20 cellular contexts compared by ENCODE assay signal in the genomic region with DNA sequence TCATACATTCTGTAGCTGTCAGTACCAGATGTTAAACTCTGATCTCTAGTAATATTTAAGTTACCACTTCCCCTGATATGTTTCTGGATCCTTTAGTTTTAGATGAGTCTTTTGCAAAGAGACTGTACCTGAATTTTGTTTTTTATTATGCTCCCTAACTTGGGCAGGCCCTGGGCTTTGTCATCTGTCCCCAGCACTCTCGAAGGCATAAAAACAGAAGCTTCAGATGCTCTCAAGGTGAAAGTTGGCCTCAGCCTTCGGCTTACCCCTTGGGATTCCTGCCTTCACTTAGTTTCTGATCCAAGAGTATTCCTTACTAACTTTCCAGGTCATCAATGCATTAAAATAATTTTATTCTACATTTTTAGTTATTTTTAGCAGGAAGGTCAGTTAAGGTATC. TPM values are rescaled to one million over a fixed set of nuclear protein-coding genes. Genes with fewer than 3 reads are reported as not detected.
DNase-seq lines count a peak whose midpoint lies in the region; ATAC-seq, FAIRE-seq and TF ChIP-seq lines count a peak whose summit lies in the region.
"Had no signal": no experiment of that assay in that cellular context is flagged by ENCODE, and none has a peak within 500 bp of the region (broad histone marks: within the 10 kb centered on the region; RNA-seq: fewer than 3 reads in every experiment).

No MANE protein-coding gene starts in this region.

- CTCF ChIA-PET in CD8-positive, alpha-beta T cell (lab: Charles Lee), result interaction anchor here (0.8 kb wide), 1 partner anchor 52 kb away, joined by 4 read pairs; no protein-coding TSS in a partner anchor

- 0 out of 2 replicates have a peak, but pooled peaks cover 5% of the 10 kb centered on the region for H3F3A ChIP-seq in MM.1S (ENCODE audit: insufficient read depth, low read length)

- peak overlapping the region; percentile 50 for H3K27ac Mint-ChIP-seq in CD8-positive, alpha-beta T cell
- H3K27ac Mint-ChIP-seq in chondrocyte (ENCODE audit: unreplicated experiment), result peak overlapping the region; percentile 88
- peak overlapping the region; percentile 62 for H3K27ac Mint-ChIP-seq in osteocyte (ENCODE audit: unreplicated experiment)
- H3K27ac Mint-ChIP-seq: stimulated activated effector memory CD8-positive, alpha-beta T cell treated with anti-CD3 and anti-CD28 coated beads, Interleukin-12 subunit alpha, Interleukin-12 subunit beta, amount 100 ng/mL, for 72 hours had no signal

- no peak for FAIRE-seq in HTR-8/SVneo (lab: Jason Lieb, UNC)
- FAIRE-seq: colon had no signal

- intact Hi-C loops in CD8-positive, alpha-beta T cell (cut with DNase I, micrococcal nuclease), result no loop called here

- no peaks in the 10 kb centered on the region for H3K27me3 Mint-ChIP-seq in CD8-positive, alpha-beta T cell (ENCODE audit: low read depth)
- no peaks in the 10 kb centered on the region for H3K27me3 Mint-ChIP-seq in chondrocyte (ENCODE audit: low read depth)
- no peaks in the 10 kb centered on the region for H3K27me3 Mint-ChIP-seq in osteocyte (ENCODE audit: unreplicated experiment)
- H3K27me3 Mint-ChIP-seq: activated CD8-positive, alpha-beta T cell treated with anti-CD3 and anti-CD28 coated beads for 36 hours had no signal

- H3K27ac ChIP-seq in CD8-positive, alpha-beta T cell (ENCODE audit: low read depth, low read length), result no peak overlapping the region
- no peak overlapping the region for H3K27ac ChIP-seq in MM.1S (ENCODE audit: low read length)
- H3K27ac ChIP-seq: C4-2B, VCaP had no signal

- no peak overlapping the region for H3K4me3 ChIP-seq in CD8-positive, alpha-beta T cell (ENCODE audit: low read depth, low read length)
- H3K4me3 ChIP-seq in MM.1S (ENCODE audit: low read length), result no peak overlapping the region
- H3K4me3 ChIP-seq: HAP-1, transverse colon had no signal

- H3K4me1 Mint-ChIP-seq in CD8-positive, alpha-beta T cell (ENCODE audit: low read depth), result peaks cover 52% of the 10 kb centered on the region
- H3K4me1 Mint-ChIP-seq in chondrocyte (ENCODE audit: low read depth) (peaks cover 29% of the 10 kb centered on the region), osteocyte (ENCODE audit: unreplicated experiment) (peaks cover 27% of the 10 kb centered on the region)

- H3K4me2 ChIP-seq in MM.1S (ENCODE audit: low read depth, low read length), result peak overlapping the region; percentile 25; the same call in 1 of the 2 replicates

- POLR2A ChIA-PET in CD8-positive, alpha-beta T cell (lab: Charles Lee), result no interaction called here

- H3K36me3 ChIP-seq in CD8-positive, alpha-beta T cell (ENCODE audit: insufficient read depth, low read length), result peaks cover 10% of the 10 kb centered on the region
- H3K36me3 ChIP-seq in MM.1S (replicated peaks; ENCODE audit: insufficient read depth, low read length), result no peaks in the 10 kb centered on the region
- H3K36me3 ChIP-seq: HAP-1 had no signal

- no peak overlapping the region for H3K4me3 Mint-ChIP-seq in CD8-positive, alpha-beta T cell
- H3K4me3 Mint-ChIP-seq in chondrocyte (ENCODE audit: unreplicated experiment) (no peak overlapping the region), osteocyte (ENCODE audit: unreplicated experiment) (no peak overlapping the region)
- H3K4me3 Mint-ChIP-seq: activated CD8-positive, alpha-beta T cell treated with anti-CD3 and anti-CD28 coated beads for 36 hours; stimulated activated effector memory CD8-positive, alpha-beta T cell treated with anti-CD3 and anti-CD28 coated beads, Interleukin-12 subunit alpha, Interleukin-12 subunit beta, amount 100 ng/mL, for 72 hours had no signal

- no peak overlapping the region for H2AFZ ChIP-seq in MM.1S (ENCODE audit: low read length)

- ATAC-seq in CD8-positive, alpha-beta T cell, result no peak
- no peak for ATAC-seq in HG02571 (IDR thresholded peaks at IDR 0.05; ENCODE audit: unreplicated experiment)
- ATAC-seq: activated CD8-positive, alpha-beta T cell treated with anti-CD3 and anti-CD28 coated beads for 36 hours; activated T-cell treated with anti-CD3 and anti-CD28 coated beads, Interleukin-2, amount 50 U/mL, for 72 hours; stimulated activated effector memory CD8-positive, alpha-beta T cell treated with anti-CD3 and anti-CD28 coated beads, Interleukin-12 subunit alpha, Interleukin-12 subunit beta, amount 100 ng/mL, for 72 hours had no signal

- H3K9ac ChIP-seq in MM.1S (ENCODE audit: low read length), result no peak overlapping the region

- H4K20me1 ChIP-seq in MM.1S (ENCODE audit: insufficient read depth, low read length), result no peaks in the 10 kb centered on the region

- no peaks in the 10 kb centered on the region for H3K79me2 ChIP-seq in MM.1S (ENCODE audit: low read length)

- H3K9me2 ChIP-seq in MM.1S (replicated peaks; ENCODE audit: insufficient read depth, low read length), result no peaks in the 10 kb centered on the region

- TF ChIP-seq CTCF in CD8-positive, alpha-beta T cell (IDR thresholded peaks at IDR 0.05), result no peak
- TF ChIP-seq CTCF in MM.1S (IDR thresholded peaks at IDR 0.05; ENCODE audit: low read length) (no peak), chondrocyte (IDR thresholded peaks at IDR 0.05) (no peak), osteocyte (IDR thresholded peaks at IDR 0.05) (no peak)

- peaks cover 34% of the 10 kb centered on the region for H3K4me1 ChIP-seq in CD8-positive, alpha-beta T cell (ENCODE audit: insufficient read depth, low read length)
- H3K4me1 ChIP-seq in MM.1S (ENCODE audit: low read length), result peaks cover 16% of the 10 kb centered on the region
- H3K4me1 ChIP-seq: HAP-1 had no signal

- no peak for DNase-seq in CD8-positive, alpha-beta T cell
- DNase-seq in MM.1S (no peak), chondrocyte (ENCODE audit: low spot score) (no peak), osteocyte (ENCODE audit: extremely low spot score, unreplicated experiment) (no peak), HTR-8/SVneo (ENCODE audit: insufficient read length, low spot score) (no peak), NCI-H128 (lab: John Stamatoyannopoulos, UW; ENCODE audit: unreplicated experiment) (no peak)
- DNase-seq: activated CD8-positive, alpha-beta T cell treated with anti-CD3 and anti-CD28 coated beads for 36 hours; activated T-cell treated with anti-CD3 and anti-CD28 coated beads, Interleukin-2, amount 50 U/mL, for 72 hours; foreskin melanocyte; NCI-H1436; NK-92 treated with Interleukin-12 subunit alpha and Interleukin-12 subunit beta, amount 100 ng/mL, for 24 hours; posterior cingulate gyrus; stimulated activated CD4-positive, alpha-beta T cell treated with anti-CD3 and anti-CD28 coated beads, Interleukin-12 subunit alpha, Interleukin-12 subunit beta, amount 100 ng/mL, for 4 hours; transverse colon had no signal

- no peaks in the 10 kb centered on the region for H3K9me3 Mint-ChIP-seq in CD8-positive, alpha-beta T cell
- H3K9me3 Mint-ChIP-seq in chondrocyte (ENCODE audit: low read depth) (no peaks in the 10 kb centered on the region), osteocyte (ENCODE audit: unreplicated experiment) (no peaks in the 10 kb centered on the region)
- H3K9me3 Mint-ChIP-seq: activated CD8-positive, alpha-beta T cell treated with anti-CD3 and anti-CD28 coated beads for 36 hours; activated T-cell treated with anti-CD3 and anti-CD28 coated beads, Interleukin-2, amount 50 U/mL, for 72 hours; stimulated activated effector memory CD8-positive, alpha-beta T cell treated with anti-CD3 and anti-CD28 coated beads, Interleukin-12 subunit alpha, Interleukin-12 subunit beta, amount 100 ng/mL, for 72 hours had no signal

- H3K36me3 Mint-ChIP-seq in CD8-positive, alpha-beta T cell, result peaks cover 57% of the 10 kb centered on the region
- H3K36me3 Mint-ChIP-seq in chondrocyte (ENCODE audit: low read depth), result no peaks in the 10 kb centered on the region
- peaks cover 8% of the 10 kb centered on the region for H3K36me3 Mint-ChIP-seq in osteocyte (ENCODE audit: unreplicated experiment)

- H3K27me3 ChIP-seq in CD8-positive, alpha-beta T cell (ENCODE audit: insufficient read depth, low read length), result no peaks in the 10 kb centered on the region
- no peaks in the 10 kb centered on the region for H3K27me3 ChIP-seq in MM.1S (replicated peaks; ENCODE audit: insufficient read depth, low read length)
- H3K27me3 ChIP-seq: transverse colon had no signal

- H3K9me3 ChIP-seq in CD8-positive, alpha-beta T cell (ENCODE audit: low read length), result no peaks in the 10 kb centered on the region
- no peaks in the 10 kb centered on the region for H3K9me3 ChIP-seq in MM.1S (replicated peaks; ENCODE audit: insufficient read depth, low read length)
- H3K9me3 ChIP-seq: HAP-1, transverse colon had no signal

RNA-seq across cellular contexts. Expression of a gene that starts 14.9 kb away (rescaled TPM):
- 10 to 100 TPM; 49.5 to 49.6 TPM for total RNA-seq in CD8-positive, alpha-beta T cell
- total RNA-seq in chondrocyte (30.7 to 47.7 TPM (median 31.4 TPM) in 3 replicates), osteocyte (40.8 and 44.1 TPM in 2 replicates)

RNA-seq across cellular contexts. Expression of a gene that starts 44.7 kb away (rescaled TPM):
- 10 to 100 TPM; 46.5 to 49.9 TPM for total RNA-seq in CD8-positive, alpha-beta T cell
- total RNA-seq in chondrocyte (1.2 to 2.7 TPM (median 2.2 TPM) in 3 replicates), osteocyte (3.5 and 4.4 TPM in 2 replicates)
